ENCODE assay signal across 8 cellular contexts in genomic region chr2:74421248-74421870, GRCh38. TPM values are rescaled to one million over a fixed set of nuclear protein-coding genes. Genes with fewer than 3 reads are reported as not detected.
A peak's percentile ranks its signal among the peaks of the same experiment; 100 is the strongest.
DNase-seq lines count a peak whose midpoint lies in the region; ATAC-seq lines count a peak whose summit lies in the region.

Gene C2orf81, minus strand, starts transcription at chr2:74421619. Its CDS starts 59 bp downstream, at chr2:74421560.
Gene WDR54, plus strand, starts transcription at chr2:74421730. Its CDS starts 424 bp downstream, at chr2:74422154.

- H3K27ac Mint-ChIP-seq in T-helper 17 cell = peak within 1 kb of the TSS; percentile 100

- no peaks in the 10 kb centered on the region for H3K27me3 Mint-ChIP-seq in T-helper 17 cell

- H3K9me3 ChIP-seq in T-helper 17 cell (ENCODE audit: control insufficient read depth, low read length, poor library complexity, severe bottlenecking) = no peaks in the 10 kb centered on the region

- H3K4me1 Mint-ChIP-seq in T-helper 17 cell = peaks cover 34% of the 10 kb centered on the region

- peaks cover 3% of the 10 kb centered on the region for H3K36me3 Mint-ChIP-seq in T-helper 17 cell (ENCODE audit: low read depth)

- peak within 1 kb of the TSS; percentile 99 for H3K4me3 Mint-ChIP-seq in T-helper 17 cell

- DNase-seq in NCI-H1694 treated with DMSO at 0.1 percent for 48 hours (lab: John Stamatoyannopoulos, UW) (peak; percentile 77), T-helper 17 cell (peak; percentile 87 to 93 (median 88)), anterior cingulate cortex (lab: John Stamatoyannopoulos, UW) (peak in 55 of 58 donors; percentile 30 to 91 (median 71)), hepatic stellate cell (ENCODE audit: low spot score) (peak; percentile 96), retina (peak; percentile 98), HK-2 (ENCODE audit: unreplicated experiment) (no peak)

- ATAC-seq in GM18502 (IDR thresholded peaks at IDR 0.05; ENCODE audit: poor library complexity, unreplicated experiment) (peak; percentile 95), HG02938 (IDR thresholded peaks at IDR 0.05; ENCODE audit: unreplicated experiment) (peak; percentile 86), T-helper 17 cell (peak; percentile 95)

RNA-seq across cellular contexts. Expression of gene C2orf81, which starts in this region (rescaled TPM):
- 1 to 10 TPM; 2.9 to 3.3 TPM for total RNA-seq in T-helper 17 cell

RNA-seq across cellular contexts. Expression of gene WDR54, which starts in this region (rescaled TPM):
- 10 to 100 TPM; 33.6 to 42.8 TPM for total RNA-seq in T-helper 17 cell
